8 cellular contexts compared by ENCODE assay signal in genomic region chr17:7833795-7834553, GRCh38. TPM values are rescaled to one million over a fixed set of nuclear protein-coding genes. Genes with fewer than 3 reads are reported as not detected.
DNase-seq lines count a peak whose midpoint lies in the region; ATAC-seq and TF ChIP-seq lines count a peak whose summit lies in the region.

Gene KDM6B, plus strand, starts transcription at chr17:7834217. Its CDS starts 11,338 bp downstream, at chr17:7845555.

- CTCF ChIA-PET in Caco-2 (lab: Charles Lee): interaction anchor here (0.6 to 1.4 kb wide), 4 partner anchors 23 to 100 kb away, joined by 3 to 8 read pairs (median 5); partner anchors contain the start of gene NAA38

- DNase-seq in Caco-2: peak; percentile 83
- DNase-seq in activated T-helper 9 cell treated with anti-CD3 and anti-CD28 coated beads, Interleukin-2, amount 50 U/mL, for 16 hours (ENCODE audit: low read depth): peak; percentile 76
- DNase-seq in fibroblast of lung (ENCODE audit: low read depth in 2 of 2): peak; percentile 88
- peak; percentile 92 for DNase-seq in naive B cell

- TF ChIP-seq CTCF in Caco-2 (IDR thresholded peaks at IDR 0.05; ENCODE audit: insufficient read depth in 1 of 2, low read depth in 1 of 2, low read length in 1 of 2, severe bottlenecking in 1 of 2, unreplicated experiment in 1 of 2) (no peak), fibroblast of lung (conservative IDR thresholded peaks at IDR 0.05 in 1 of 2, IDR thresholded peaks at IDR 0.05 in 1 of 2; ENCODE audit: low read depth in 1 of 2, low read length in 2 of 2) (no peak)

- no peaks in the 10 kb centered on the region for H4K20me1 ChIP-seq in fibroblast of lung (ENCODE audit: control insufficient read depth, extremely low read depth, insufficient read depth, low read length)

- H3K36me3 ChIP-seq in Caco-2 (ENCODE audit: control insufficient read depth, insufficient read depth, low read length) (no peaks in the 10 kb centered on the region), KOPT-K1 (ENCODE audit: insufficient read depth, low read length) (no peaks in the 10 kb centered on the region), fibroblast of lung (ENCODE audit: control insufficient read depth, insufficient read depth, low read length) (no peaks in the 10 kb centered on the region)

- peaks cover 6% of the 10 kb centered on the region for H3K79me2 ChIP-seq in fibroblast of lung (ENCODE audit: control insufficient read depth, insufficient read depth, low read length)

- peak within 1 kb of the TSS; percentile 90 for H3K4me2 ChIP-seq in fibroblast of lung (ENCODE audit: extremely low read depth, insufficient read depth, low read length)

- H3K27ac Mint-ChIP-seq in Caco-2 (ENCODE audit: unreplicated experiment) (peak within 1 kb of the TSS; percentile 99), naive B cell (peak within 1 kb of the TSS; percentile 99 to 100 (median 100))
- H3K27ac Mint-ChIP-seq in stimulated activated memory B cell treated with anti-CD40 and anti-IgM and Interleukin-4, amounts not matched to agents 10 μg/mL and 1 μg/mL and 100 μg/mL, for 72 hours: peak within 1 kb of the TSS; percentile 85

- H3K4me1 Mint-ChIP-seq in Caco-2 (ENCODE audit: low read depth, unreplicated experiment) (peaks cover 12% of the 10 kb centered on the region), naive B cell (peaks cover 33 to 50% (median 49%) of the 10 kb centered on the region in 3 donors)
- H3K4me1 Mint-ChIP-seq in stimulated activated memory B cell treated with anti-CD40 and anti-IgM and Interleukin-4, amounts not matched to agents 10 μg/mL and 1 μg/mL and 100 μg/mL, for 72 hours: peaks cover 40% of the 10 kb centered on the region

- no peaks in the 10 kb centered on the region for H3K27me3 Mint-ChIP-seq in Caco-2 (ENCODE audit: insufficient read depth, unreplicated experiment)
- H3K27me3 Mint-ChIP-seq in naive B cell: peaks cover 5 to 22% (median 14%) of the 10 kb centered on the region in 3 donors
- peaks cover 27% of the 10 kb centered on the region for H3K27me3 Mint-ChIP-seq in stimulated activated memory B cell treated with anti-CD40 and anti-IgM and Interleukin-4, amounts not matched to agents 10 μg/mL and 1 μg/mL and 100 μg/mL, for 72 hours

- H3K36me3 Mint-ChIP-seq in Caco-2 (ENCODE audit: insufficient read depth, unreplicated experiment): peaks cover 39% of the 10 kb centered on the region
- peaks cover 0 to 6% of the 10 kb centered on the region in 2 donors for H3K36me3 Mint-ChIP-seq in naive B cell
- no peaks in the 10 kb centered on the region for H3K36me3 Mint-ChIP-seq in stimulated activated memory B cell treated with anti-CD40 and anti-IgM and Interleukin-4, amounts not matched to agents 10 μg/mL and 1 μg/mL and 100 μg/mL, for 72 hours

- no TSS peak for BruUV-seq in Caco-2 (replicated peaks; lab: Mats Ljungman, UMichigan)

- H2AFZ ChIP-seq in fibroblast of lung (ENCODE audit: low read length): peak within 1 kb of the TSS; percentile 53

- intact Hi-C loops in Caco-2 (cut with micrococcal nuclease; ENCODE audit: unreplicated experiment): loop anchor here (1.0 kb wide), 1 partner anchor 7 kb away; no protein-coding TSS in a partner anchor

- TF ChIP-seq POLR2A in Raji (IDR thresholded peaks at IDR 0.05; ENCODE audit: insufficient read depth, low read depth, low read length): peak; percentile 34; the same call in 1 of the 2 replicates

- peak within 1 kb of the TSS; percentile 98 for H3K4me3 Mint-ChIP-seq in Caco-2 (ENCODE audit: unreplicated experiment)
- peak within 1 kb of the TSS; percentile 91 to 99 (median 96) for H3K4me3 Mint-ChIP-seq in naive B cell
- H3K4me3 Mint-ChIP-seq in stimulated activated memory B cell treated with anti-CD40 and anti-IgM and Interleukin-4, amounts not matched to agents 10 μg/mL and 1 μg/mL and 100 μg/mL, for 72 hours: peak within 1 kb of the TSS; percentile 88

- peak within 1 kb of the TSS; percentile 88 for H3K27ac ChIP-seq in KOPT-K1 (ENCODE audit: low read depth, low read length, poor library complexity, severe bottlenecking)
- peak within 1 kb of the TSS; percentile 98 for H3K27ac ChIP-seq in fibroblast of lung (ENCODE audit: insufficient read depth, low read length)

- peak within 1 kb of the TSS; percentile 89 for H3K9ac ChIP-seq in fibroblast of lung (ENCODE audit: insufficient read depth, low read length)

- H3K4me1 ChIP-seq in Caco-2 (peaks cover 11% of the 10 kb centered on the region), fibroblast of lung (ENCODE audit: control insufficient read depth, extremely low read depth, insufficient read depth, low read length) (peaks cover 10% of the 10 kb centered on the region)

- ATAC-seq in GM21528 (IDR thresholded peaks at IDR 0.05; ENCODE audit: low FRiP score, unreplicated experiment) (peak; percentile 41), naive B cell (ENCODE audit: low read depth in 2 of 2) (peak; percentile 47 to 54)
- peak; percentile 82 for ATAC-seq in stimulated activated memory B cell treated with anti-CD40 and anti-IgM and Interleukin-4, amounts not matched to agents 10 μg/mL and 1 μg/mL and 100 μg/mL, for 72 hours

- H3K4me3 ChIP-seq in Caco-2 (ENCODE audit: low read depth, low read length): peak within 1 kb of the TSS; percentile 61
- H3K4me3 ChIP-seq in fibroblast of lung (replicated peaks in 1 of 4; ENCODE audit: control extremely low read depth in 1 of 4, insufficient read depth in 1 of 4, low read depth in 3 of 4, low read length in 4 of 4): peak within 1 kb of the TSS; percentile 30 to 92 (median 60)

- POLR2A ChIA-PET in Caco-2 (lab: Charles Lee): interaction anchor here (0.5 to 1.8 kb wide), 4 partner anchors 11 to 182 kb away, joined by 3 to 8 read pairs (median 4); partner anchors contain the start of gene NAA38

- no peaks in the 10 kb centered on the region for H3K27me3 ChIP-seq in Caco-2 (replicated peaks; ENCODE audit: control insufficient read depth, insufficient read depth, low read length)
- peaks cover 3% of the 10 kb centered on the region for H3K27me3 ChIP-seq in fibroblast of lung (ENCODE audit: control insufficient read depth, insufficient read depth, low read length)

- H3K9me3 Mint-ChIP-seq in Caco-2 (ENCODE audit: unreplicated experiment) (no peaks in the 10 kb centered on the region), naive B cell (no peaks in the 10 kb centered on the region)
- H3K9me3 Mint-ChIP-seq in stimulated activated memory B cell treated with anti-CD40 and anti-IgM and Interleukin-4, amounts not matched to agents 10 μg/mL and 1 μg/mL and 100 μg/mL, for 72 hours: no peaks in the 10 kb centered on the region

- H3K9me3 ChIP-seq in Caco-2 (no peaks in the 10 kb centered on the region), KOPT-K1 (ENCODE audit: insufficient read depth, low read length, poor library complexity, severe bottlenecking) (no peaks in the 10 kb centered on the region), fibroblast of lung (ENCODE audit: control insufficient read depth, insufficient read depth, low read depth, low read length) (no peaks in the 10 kb centered on the region)

RNA-seq across cellular contexts. Expression of gene KDM6B, which starts in this region (rescaled TPM):
- total RNA-seq in Caco-2 (2022) (27.4 and 27.9 TPM in 2 replicates), fibroblast of lung (9.4 and 12.3 TPM in 2 replicates)
- polyA plus RNA-seq in fibroblast of lung (0.68 and 1.1 TPM in 2 replicates), naive B cell (ENCODE audit: low read depth in 6 of 6) (1 to 10 TPM in 3 of 6 donors, under 1 TPM in 3; 0.04 to 1.9 (median 0.99) TPM)
- polyA plus RNA-seq in fibroblast of lung (2012): 3.8 and 4.6 TPM in 2 replicates
- 7.9 and 9.3 TPM in 2 replicates for polyA minus RNA-seq in fibroblast of lung (ENCODE audit: low replicate concordance)

Comparison
In these comparisons a context has a peak if more than half of its experiments do, and no peak if none do; other contexts are left out.
1. Peak in every context shown above with its lines: DNase-seq, ATAC-seq, H3K4me3 ChIP-seq and H3K27ac ChIP-seq.